In the genomic region with DNA sequence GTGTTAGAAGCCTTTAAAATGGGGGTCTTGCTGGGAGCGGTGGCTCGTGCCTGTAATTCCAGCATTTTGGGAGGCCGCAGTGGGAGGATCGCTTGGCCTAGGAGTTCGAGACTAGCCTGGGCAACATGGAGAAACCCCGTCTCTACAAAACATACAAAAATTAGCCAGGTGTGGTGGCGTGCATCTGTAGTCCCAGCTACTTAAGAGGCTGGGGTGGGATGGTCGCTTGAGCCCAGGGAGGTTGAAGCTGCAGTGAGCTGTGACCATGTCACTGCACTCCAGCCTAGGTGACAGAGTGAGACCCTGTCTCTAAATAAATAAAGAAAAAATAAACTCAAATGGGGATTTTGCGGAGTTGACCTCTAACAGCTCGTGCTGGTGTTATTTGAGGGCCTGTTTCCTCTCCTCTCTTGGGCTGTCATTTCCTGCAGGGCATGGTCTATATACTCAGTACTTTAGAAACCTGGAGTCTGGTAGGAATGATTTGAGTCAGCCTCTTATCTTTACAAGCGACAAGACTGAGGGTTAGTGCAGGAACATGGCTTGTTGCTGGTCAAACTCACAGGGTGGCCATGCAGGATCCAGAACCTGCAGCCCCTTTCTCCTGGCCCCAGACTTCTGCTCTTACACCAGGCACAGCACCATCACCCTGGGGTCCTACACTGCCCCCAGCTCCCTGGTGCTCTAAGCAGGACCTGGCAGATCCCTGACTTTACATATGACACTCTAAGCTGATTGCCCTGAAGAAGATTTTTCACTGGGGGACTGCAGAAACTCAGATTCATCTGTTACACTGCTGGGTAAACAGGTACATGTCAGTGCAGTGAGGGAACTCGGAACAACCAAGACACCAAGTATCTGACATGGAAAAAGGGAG, we compare ENCODE assay signal across 11 cellular contexts. TPM values are rescaled to one million over a fixed set of nuclear protein-coding genes. Genes with fewer than 3 reads are reported as not detected.
DNase-seq lines count a peak whose midpoint lies in the region; ATAC-seq and TF ChIP-seq lines count a peak whose summit lies in the region.
"Had no signal": no experiment of that assay in that cellular context is flagged by ENCODE, and none has a peak within 500 bp of the region (broad histone marks: within the 10 kb centered on the region; RNA-seq: fewer than 3 reads in every experiment).

No MANE protein-coding gene starts in this region.

- in situ Hi-C loops in transverse colon (cut with MboI; ENCODE audit: low pct_ligation_motif_present in 1 of 4, low pct_unique_long_range_greater_than_20kb in 1 of 4, low sequenced_read_pairs in 3 of 4): no loop called here

- TF ChIP-seq EP300 in esophagus muscularis mucosa (IDR thresholded peaks at IDR 0.05) (no peak), transverse colon (IDR thresholded peaks at IDR 0.05; ENCODE audit: low read depth) (no peak)

- H3K9me3 Mint-ChIP-seq in activated naive CD4-positive, alpha-beta T cell treated with anti-CD3 and anti-CD28 coated beads, Interleukin-2, amount 50 U/mL, for 72 hours: no peaks in the 10 kb centered on the region
- H3K9me3 Mint-ChIP-seq: nephron had no signal

- intact Hi-C loops in esophagus muscularis mucosa (cut with DNase I) (no loop called here), transverse colon (cut with DNase I; ENCODE audit: low total_unique reads) (no loop called here), posterior cingulate gyrus (cut with DNase I) (no loop called here)

- H3K27me3 ChIP-seq in esophagus muscularis mucosa (no peaks in the 10 kb centered on the region), transverse colon (no peaks in the 10 kb centered on the region)
- H3K27me3 ChIP-seq: Peyer's patch had no signal

- peak overlapping the region in 1 of 2 donors; percentile 78 for H3K27ac Mint-ChIP-seq in activated naive CD4-positive, alpha-beta T cell treated with anti-CD3 and anti-CD28 coated beads, Interleukin-2, amount 50 U/mL, for 72 hours

- H3K27ac ChIP-seq in esophagus muscularis mucosa (replicated peaks in 1 of 4) (peak overlapping the region in 1 of 4 donors; percentile 43), transverse colon (peak overlapping the region; percentile 24 to 46 (median 42))

- ATAC-seq in activated naive CD4-positive, alpha-beta T cell treated with anti-CD3 and anti-CD28 coated beads, Interleukin-2, amount 50 U/mL, for 72 hours: peak; percentile 89 to 92
- peak; percentile 89 for ATAC-seq in HG03095 (IDR thresholded peaks at IDR 0.05; ENCODE audit: unreplicated experiment)

- no peaks in the 10 kb centered on the region for H3K9me3 ChIP-seq in esophagus muscularis mucosa
- no peaks in the 10 kb centered on the region for H3K9me3 ChIP-seq in transverse colon
- H3K9me3 ChIP-seq: Peyer's patch had no signal

- no peak for DNase-seq in activated naive CD4-positive, alpha-beta T cell treated with anti-CD3 and anti-CD28 coated beads, Interleukin-2, amount 50 U/mL, for 72 hours (ENCODE audit: low spot score in 2 of 2)
- no peak for DNase-seq in activated naive CD4-positive, alpha-beta T cell (lab: John Stamatoyannopoulos, UW)
- DNase-seq in esophagus muscularis mucosa (ENCODE audit: extremely low spot score): peak; percentile 55
- DNase-seq in transverse colon: no peak
- DNase-seq in NCI-H524 (lab: John Stamatoyannopoulos, UW): no peak
- no peak for DNase-seq in GOT3 (lab: John Stamatoyannopoulos, UW)
- no peak for DNase-seq in posterior cingulate gyrus
- DNase-seq: KBM-7, Peyer's patch had no signal

- TF ChIP-seq POLR2A in esophagus muscularis mucosa (IDR thresholded peaks at IDR 0.05; ENCODE audit: low read depth) (no peak), transverse colon (IDR thresholded peaks at IDR 0.05) (no peak)

- H3K36me3 ChIP-seq in esophagus muscularis mucosa: peaks cover 0 to 18% (median 17%) of the 10 kb centered on the region in 4 donors
- H3K36me3 ChIP-seq in transverse colon: peaks cover 0 to 9% (median 3%) of the 10 kb centered on the region in 4 donors

- no peak for TF ChIP-seq CTCF in esophagus muscularis mucosa (IDR thresholded peaks at IDR 0.05)
- TF ChIP-seq CTCF in transverse colon (IDR thresholded peaks at IDR 0.05): no peak

- peaks cover 2 to 23% of the 10 kb centered on the region in 2 donors for H3K36me3 Mint-ChIP-seq in activated naive CD4-positive, alpha-beta T cell treated with anti-CD3 and anti-CD28 coated beads, Interleukin-2, amount 50 U/mL, for 72 hours

- 86% methylated on average over 12 of the region's 12 CpGs for WGBS in esophagus muscularis mucosa
- 17 to 78% methylated on average over 1 to 12 of the region's 12 CpGs for WGBS in transverse colon (ENCODE audit: low coverage in 1 of 2), 2 donors

- H3K4me1 ChIP-seq in esophagus muscularis mucosa: peaks cover 34 to 47% (median 40%) of the 10 kb centered on the region in 4 donors
- H3K4me1 ChIP-seq in transverse colon: peaks cover 0 to 41% (median 21%) of the 10 kb centered on the region in 4 donors
- H3K4me1 ChIP-seq: Peyer's patch had no signal

- H3K4me3 ChIP-seq in esophagus muscularis mucosa (no peak overlapping the region), transverse colon (no peak overlapping the region)
- H3K4me3 ChIP-seq: Peyer's patch had no signal

RNA-seq across cellular contexts. Expression of gene EHD4, which starts 15.1 kb away (rescaled TPM):
- 10 to 100 TPM; 25.3 to 60.0 TPM for total RNA-seq in activated naive CD4-positive, alpha-beta T cell treated with anti-CD3 and anti-CD28 coated beads, Interleukin-2, amount 50 U/mL, for 72 hours
- total RNA-seq in esophagus muscularis mucosa (10 to 100 TPM in 3 of 4 donors, 1 to 10 TPM in 1; 10.0 to 24.7 (median 21.7) TPM), transverse colon (10 to 100 TPM; 16.9 to 55.4 (median 35.5) TPM)
